Comparison of ENCODE assay signal across 16 cellular contexts in genomic region chr2:236793041-236794011, GRCh38.
"Had no signal": no experiment of that assay in that cellular context is flagged by ENCODE, and none has a peak within 500 bp of the region (broad histone marks: within the 10 kb centered on the region; RNA-seq: fewer than 3 reads in every experiment).

No MANE protein-coding gene starts in this region.

- H3K4me1 Mint-ChIP-seq: immature natural killer cell; stimulated activated memory B cell treated with anti-CD40 and anti-IgM and Interleukin-4, amounts not matched to agents 10 μg/mL and 1 μg/mL and 100 μg/mL, for 72 hours had no signal

- H3K27ac ChIP-seq: adrenal gland, colonic mucosa, parathyroid adenoma, tibial artery had no signal

- H3K36me3 Mint-ChIP-seq: immature natural killer cell; stimulated activated memory B cell treated with anti-CD40 and anti-IgM and Interleukin-4, amounts not matched to agents 10 μg/mL and 1 μg/mL and 100 μg/mL, for 72 hours had no signal

- H3K9ac ChIP-seq: parathyroid adenoma had no signal

- DNase-seq: activated CD4-positive, alpha-beta T cell treated with anti-CD3 and anti-CD28 coated beads for 1 hour; activated CD4-positive, alpha-beta T cell treated with anti-CD3 and anti-CD28 coated beads, Interleukin-2, amount 50 U/mL, for 4 hours; activated naive CD4-positive, alpha-beta T cell treated with anti-CD3 and anti-CD28 coated beads, Interleukin-2, amount 50 U/mL, for 16 hours; activated T-cell treated with anti-CD3 and anti-CD28 coated beads, Interleukin-2, amount 50 U/mL, for 1 hour; colonic mucosa; hypothalamus; immature natural killer cell; midbrain; stimulated activated CD4-positive, alpha-beta T cell treated with anti-CD3 and anti-CD28 coated beads, Interleukin-2, amount 100 ng/mL, for 48 hours; T-helper 1 cell; tibial artery; uterus had no signal

- H3K4me1 ChIP-seq: adrenal gland, colonic mucosa, parathyroid adenoma, uterus had no signal

- H3K4me3 ChIP-seq: adrenal gland, colonic mucosa, lung, tibial artery, uterus had no signal

- H3K27me3 ChIP-seq: adrenal gland, colonic mucosa, tibial artery, uterus had no signal

- H3K36me3 ChIP-seq: adrenal gland, colonic mucosa, tibial artery, uterus had no signal

- H3K9me3 Mint-ChIP-seq: stimulated activated memory B cell treated with anti-CD40 and anti-IgM and Interleukin-4, amounts not matched to agents 10 μg/mL and 1 μg/mL and 100 μg/mL, for 72 hours had no signal

- H3K9me3 ChIP-seq: adrenal gland, colonic mucosa, tibial artery, uterus had no signal

- H2AFZ ChIP-seq: parathyroid adenoma had no signal

- H3K4me3 Mint-ChIP-seq: immature natural killer cell; stimulated activated memory B cell treated with anti-CD40 and anti-IgM and Interleukin-4, amounts not matched to agents 10 μg/mL and 1 μg/mL and 100 μg/mL, for 72 hours had no signal

- ATAC-seq: stimulated activated memory B cell treated with anti-CD40 and anti-IgM and Interleukin-4, amounts not matched to agents 10 μg/mL and 1 μg/mL and 100 μg/mL, for 72 hours had no signal

- H3K27ac Mint-ChIP-seq: immature natural killer cell; stimulated activated memory B cell treated with anti-CD40 and anti-IgM and Interleukin-4, amounts not matched to agents 10 μg/mL and 1 μg/mL and 100 μg/mL, for 72 hours had no signal

- H3K79me2 ChIP-seq: parathyroid adenoma had no signal
